In the genomic region with DNA sequence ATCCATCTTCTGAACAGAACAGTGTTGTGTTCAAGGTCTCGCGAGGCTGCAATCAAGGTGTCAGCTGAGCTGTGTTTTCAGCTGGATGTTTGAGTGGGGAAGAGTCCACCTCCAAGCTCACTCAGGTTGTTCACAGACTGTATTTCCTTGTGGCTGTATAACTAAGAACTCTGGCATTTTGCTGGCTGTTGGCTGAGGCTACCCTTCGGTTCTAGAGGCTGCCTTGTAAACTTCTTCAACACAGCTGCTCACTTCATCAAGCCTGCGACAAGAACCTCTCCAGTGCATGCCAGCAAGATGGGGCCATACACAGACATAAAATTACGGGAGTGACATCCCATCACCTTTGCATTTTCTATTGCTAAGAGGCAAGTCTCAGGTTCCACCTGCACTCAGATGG, we compare ENCODE assay signal across 22 cellular contexts.
"Had no signal": no experiment of that assay in that cellular context is flagged by ENCODE, and none has a peak within 500 bp of the region (broad histone marks: within the 10 kb centered on the region; RNA-seq: fewer than 3 reads in every experiment).

No MANE protein-coding gene starts in this region.

- H3K36me3 Mint-ChIP-seq: activated CD4-positive, alpha-beta memory T cell treated with anti-CD3 and anti-CD28 coated beads for 36 hours; activated naive CD4-positive, alpha-beta T cell treated with anti-CD3 and anti-CD28 coated beads, Interleukin-2, amount 50 U/mL, for 72 hours; stimulated activated naive B cell treated with anti-CD40 and anti-IgM and Interleukin-4, amounts not matched to agents 10 μg/mL and 1 μg/mL and 100 μg/mL, for 72 hours had no signal

- H3K9me3 ChIP-seq: breast epithelium, pancreas, prostate gland, stomach, tibial artery had no signal

- H3K4me3 Mint-ChIP-seq: activated CD4-positive, alpha-beta memory T cell treated with anti-CD3 and anti-CD28 coated beads for 36 hours; activated CD4-positive, alpha-beta T cell treated with anti-CD3 and anti-CD28 coated beads, Interleukin-2, amount 10 ng/mL, durations not matched to agents 24 days and 14 days; activated T-cell treated with anti-CD3 and anti-CD28 coated beads, Interleukin-2, amount 50 U/mL, for 4 hours; activated T-helper 17 cell treated with anti-CD3 and anti-CD28 coated beads, Interleukin-2, amount 50 U/mL, for 72 hours; effector memory CD8-positive, alpha-beta T cell; stimulated activated naive B cell treated with anti-CD40 and anti-IgM and Interleukin-4, amounts not matched to agents 10 μg/mL and 1 μg/mL and 100 μg/mL, for 72 hours had no signal

- ATAC-seq: activated naive CD4-positive, alpha-beta T cell treated with anti-CD3 and anti-CD28 coated beads, Interleukin-2, amount 50 U/mL, for 72 hours; activated T-cell treated with anti-CD3 and anti-CD28 coated beads, Interleukin-2, amount 50 U/mL, for 4 hours; activated T-helper 17 cell treated with anti-CD3 and anti-CD28 coated beads, Interleukin-2, amount 50 U/mL, for 72 hours; effector memory CD8-positive, alpha-beta T cell; left colon; pancreas; stimulated activated naive B cell treated with anti-CD40 and anti-IgM and Interleukin-4, amounts not matched to agents 10 μg/mL and 1 μg/mL and 100 μg/mL, for 72 hours had no signal

- H3K27me3 Mint-ChIP-seq: activated T-helper 17 cell treated with anti-CD3 and anti-CD28 coated beads, Interleukin-2, amount 50 U/mL, for 72 hours had no signal

- H3K4me2 ChIP-seq: smooth muscle cell had no signal

- H3K27ac Mint-ChIP-seq: activated CD4-positive, alpha-beta memory T cell treated with anti-CD3 and anti-CD28 coated beads for 36 hours; activated CD4-positive, alpha-beta T cell treated with anti-CD3 and anti-CD28 coated beads, Interleukin-2, amount 10 ng/mL, durations not matched to agents 24 days and 14 days; activated naive CD4-positive, alpha-beta T cell treated with anti-CD3 and anti-CD28 coated beads, Interleukin-2, amount 50 U/mL, for 72 hours; activated T-helper 17 cell treated with anti-CD3 and anti-CD28 coated beads, Interleukin-2, amount 50 U/mL, for 72 hours; effector memory CD8-positive, alpha-beta T cell; stimulated activated naive B cell treated with anti-CD40 and anti-IgM and Interleukin-4, amounts not matched to agents 10 μg/mL and 1 μg/mL and 100 μg/mL, for 72 hours had no signal

- H3K36me3 ChIP-seq: breast epithelium, pancreas, prostate gland, stomach, tibial artery had no signal

- H3K9me3 Mint-ChIP-seq: activated CD4-positive, alpha-beta memory T cell treated with anti-CD3 and anti-CD28 coated beads for 36 hours; activated CD4-positive, alpha-beta T cell treated with anti-CD3 and anti-CD28 coated beads, Interleukin-2, amount 10 ng/mL, durations not matched to agents 24 days and 14 days; activated naive CD4-positive, alpha-beta T cell treated with anti-CD3 and anti-CD28 coated beads, Interleukin-2, amount 50 U/mL, for 72 hours; activated T-cell treated with anti-CD3 and anti-CD28 coated beads, Interleukin-2, amount 50 U/mL, for 4 hours; activated T-helper 17 cell treated with anti-CD3 and anti-CD28 coated beads, Interleukin-2, amount 50 U/mL, for 72 hours; effector memory CD8-positive, alpha-beta T cell; stimulated activated naive B cell treated with anti-CD40 and anti-IgM and Interleukin-4, amounts not matched to agents 10 μg/mL and 1 μg/mL and 100 μg/mL, for 72 hours had no signal

- H3K27me3 ChIP-seq: breast epithelium, pancreas, stomach, tibial artery had no signal

- DNase-seq: activated CD4-positive, alpha-beta memory T cell treated with anti-CD3 and anti-CD28 coated beads for 36 hours; activated CD4-positive, alpha-beta T cell treated with anti-CD3 and anti-CD28 coated beads, Interleukin-2, amount 10 ng/mL, durations not matched to agents 24 days and 14 days; activated CD4-positive, CD25-positive, alpha-beta regulatory T cell treated with anti-CD3 and anti-CD28 coated beads, Interleukin-2, amount 50 U/mL, for 72 hours; activated gamma-delta T cell treated with Interleukin-2 at 50 U/mL for 16 hours; activated T-cell treated with anti-CD3 and anti-CD28 coated beads, Interleukin-2, amount 50 U/mL, for 4 hours; central memory CD4-positive, alpha-beta T cell; effector memory CD8-positive, alpha-beta T cell; hippocampal formation; kidney; left colon; nucleus accumbens; pancreas; retina; stimulated activated CD4-positive, alpha-beta T cell treated with anti-CD3 and anti-CD28 coated beads, Interleukin-1b, Interleukin-23, amount 100 ng/mL, for 48 hours; stimulated activated naive B cell treated with anti-CD40 and anti-IgM and Interleukin-4, amounts not matched to agents 10 μg/mL and 1 μg/mL and 100 μg/mL, for 72 hours; stomach had no signal

- H3K4me3 ChIP-seq: breast epithelium, pancreas, prostate gland, smooth muscle cell, stomach, tibial artery had no signal

- H3K27ac ChIP-seq: breast epithelium, pancreas, prostate gland, tibial artery had no signal
